Comparison of ENCODE assay signal across 24 cellular contexts in the genomic region with DNA sequence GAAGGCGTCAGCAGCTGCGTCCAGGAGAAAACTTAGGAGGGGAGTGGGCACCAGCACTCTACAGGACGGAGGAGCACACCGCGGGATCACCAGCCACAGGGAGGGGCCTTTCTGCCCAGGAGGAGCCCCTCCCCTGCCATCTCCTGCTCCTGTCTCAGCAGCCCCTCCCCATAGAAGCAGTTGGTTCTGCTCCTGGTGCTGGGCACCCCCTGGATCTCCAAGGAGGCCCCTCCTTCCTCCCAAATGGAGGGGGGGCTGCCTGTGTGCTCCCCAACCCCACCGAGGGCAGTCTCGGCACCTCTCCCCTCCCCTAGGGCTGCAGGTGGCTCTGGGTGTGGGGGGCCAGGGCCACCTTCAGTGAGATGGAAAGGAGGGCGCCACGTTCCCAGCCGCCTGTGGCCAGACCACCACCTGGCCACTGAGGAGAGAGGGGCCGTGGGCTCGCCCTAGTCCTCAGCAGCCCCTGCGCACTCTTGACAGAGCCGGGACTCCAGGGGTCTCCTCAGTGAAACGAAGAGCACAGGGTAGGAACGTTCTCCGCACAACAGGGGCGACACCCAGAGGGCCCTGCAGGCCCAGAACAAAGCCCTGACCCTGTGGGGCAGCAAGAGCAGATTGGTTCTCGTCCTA. TPM values are rescaled to one million over a fixed set of nuclear protein-coding genes. Genes with fewer than 3 reads are reported as not detected.
A peak's percentile ranks its signal among the peaks of the same experiment; 100 is the strongest.
DNase-seq lines count a peak whose midpoint lies in the region; ATAC-seq, FAIRE-seq and TF ChIP-seq lines count a peak whose summit lies in the region.
"Had no signal": no experiment of that assay in that cellular context is flagged by ENCODE, and none has a peak within 500 bp of the region (broad histone marks: within the 10 kb centered on the region; RNA-seq: fewer than 3 reads in every experiment).

No MANE protein-coding gene starts in this region.

- H3K56ac ChIP-seq in H1 (replicated peaks; ENCODE audit: insufficient read length, low read depth, low read length): no peak overlapping the region

- no peak for FAIRE-seq in H1 (lab: Jason Lieb, UNC)
- FAIRE-seq: A549, HTR-8/SVneo had no signal

- no peak for DNase-seq in H1 (ENCODE audit: low read depth in 1 of 2, low spot score in 2 of 2)
- DNase-seq in lower lobe of right lung: peak; percentile 32
- no peak for DNase-seq in spleen
- no peak for DNase-seq in psoas muscle
- DNase-seq in KG1 (lab: John Stamatoyannopoulos, UW): no peak
- DNase-seq in NCI-H2029 treated with DMSO at 0.1 percent for 48 hours (lab: John Stamatoyannopoulos, UW): no peak
- DNase-seq: Calu3; CD8-positive, alpha-beta T cell; GDM1; IMR-90; NCI-H1105 treated with DMSO at 0.1 percent for 48 hours; NCI-H2081; NCI-H2171; NCI-H345; NCI-H524; NCI-H774; NK-92 treated with Interleukin-12 subunit alpha and Interleukin-12 subunit beta, amount 100 ng/mL, for 24 hours; Peyer's patch had no signal

- CTCF ChIA-PET in H1 (lab: Charles Lee; ENCODE audit: partially characterized antibody): interaction anchor here (0.8 to 2.0 kb wide), 2 partner anchors 32 to 48 kb away, joined by 3 to 6 read pairs; no protein-coding TSS in a partner anchor

- H3K27me3 ChIP-seq in BLaER1 treated with 17β-estradiol and CSF1 and Interleukin-3, amounts not matched to agents 10 nM and 100 nM: peaks cover 19 to 40% (median 21%) of the 10 kb centered on the region in 11 experiments
- H3K27me3 ChIP-seq in H1 (replicated peaks in 1 of 4; ENCODE audit: control insufficient read depth in 3 of 4, extremely low read depth in 1 of 4, insufficient read depth in 3 of 4, low read length in 3 of 4) (peaks cover 31 to 78% (median 61%) of the 10 kb centered on the region in 4 experiments), lower lobe of right lung (ENCODE audit: low read depth) (peaks cover 70% of the 10 kb centered on the region), spleen (replicated peaks in 1 of 7) (peaks cover 9 to 91% (median 49%) of the 10 kb centered on the region in 7 donors), psoas muscle (ENCODE audit: insufficient read depth in 3 of 3, low read length in 2 of 3) (peaks cover 0 to 52% (median 19%) of the 10 kb centered on the region in 3 donors)

- H3K23me2 ChIP-seq in H1 (ENCODE audit: low read depth, low read length): peaks cover 2% of the 10 kb centered on the region; the same call in 1 of the 2 replicates

- intact Hi-C loops in lower lobe of right lung (cut with DNase I) (no loop called here), spleen (cut with DNase I; ENCODE audit: low total_unique reads) (no loop called here), psoas muscle (cut with DNase I) (loop anchor here in 1 of 2 donors (10.0 kb wide), 1 partner anchor 137 kb away; no protein-coding TSS in a partner anchor)

- TF ChIP-seq CTCF in H1 (IDR thresholded peaks at IDR 0.05; ENCODE audit: control extremely low read depth in 1 of 3, insufficient read depth in 1 of 3, low read depth in 1 of 3, low read length in 3 of 3) (no peak), lower lobe of right lung (IDR thresholded peaks at IDR 0.05) (no peak), spleen (IDR thresholded peaks at IDR 0.05 in 8 of 11, conservative IDR thresholded peaks at IDR 0.05 in 3 of 11) (no peak), psoas muscle (IDR thresholded peaks at IDR 0.05) (no peak)

- H2BK20ac ChIP-seq in H1 (ENCODE audit: low read length): no peak overlapping the region

- no peaks in the 10 kb centered on the region for H3K36me3 ChIP-seq in BLaER1 treated with 17β-estradiol and CSF1 and Interleukin-3, amounts not matched to agents 10 nM and 100 nM
- no peaks in the 10 kb centered on the region for H3K36me3 ChIP-seq in H1 (ENCODE audit: control insufficient read depth in 2 of 4, insufficient read depth in 4 of 4, low read length in 3 of 4)
- H3K36me3 ChIP-seq in lower lobe of right lung: no peaks in the 10 kb centered on the region
- no peaks in the 10 kb centered on the region for H3K36me3 ChIP-seq in spleen
- no peaks in the 10 kb centered on the region for H3K36me3 ChIP-seq in psoas muscle (ENCODE audit: insufficient read depth in 1 of 2, low read depth in 1 of 2)
- H3K36me3 ChIP-seq: Peyer's patch, SJSA1 had no signal

- no peak overlapping the region for H3K23ac ChIP-seq in H1 (ENCODE audit: insufficient read length)

- H2BK5ac ChIP-seq in H1 (ENCODE audit: low read depth, low read length): no peak overlapping the region

- ATAC-seq in lower lobe of right lung (no peak), psoas muscle (no peak)
- ATAC-seq: A549; CD8-positive, alpha-beta T cell; GM23338; HCT116 had no signal

- TF ChIP-seq POLR2A in H1 (IDR thresholded peaks at IDR 0.05; ENCODE audit: control extremely low read depth in 1 of 2, low read depth in 2 of 2, low read length in 2 of 2) (no peak), spleen (IDR thresholded peaks at IDR 0.05) (no peak)

- H2AFZ ChIP-seq in H1 (ENCODE audit: low read length): no peak overlapping the region
- H2AFZ ChIP-seq: GM23338 had no signal

- H3K79me1 ChIP-seq in H1 (ENCODE audit: low read depth, low read length): no peaks in the 10 kb centered on the region

- peaks cover 0 to 4% (median 0%) of the 10 kb centered on the region in 11 experiments; a peak in 1 of 22 replicates for H4K20me1 ChIP-seq in BLaER1 treated with 17β-estradiol and CSF1 and Interleukin-3, amounts not matched to agents 10 nM and 100 nM
- peaks cover 2 to 5% of the 10 kb centered on the region in 2 experiments for H4K20me1 ChIP-seq in H1 (replicated peaks in 1 of 2; ENCODE audit: control insufficient read depth in 1 of 2, insufficient read depth in 2 of 2, low read length in 2 of 2)

- no peak overlapping the region for H4K5ac ChIP-seq in H1 (ENCODE audit: insufficient read length, low read depth, low read length)

- H3K4me3 ChIP-seq in BLaER1 treated with 17β-estradiol and CSF1 and Interleukin-3, amounts not matched to agents 10 nM and 100 nM: no peak overlapping the region
- no peak overlapping the region for H3K4me3 ChIP-seq in H1 (ENCODE audit: extremely low read depth in 1 of 4, insufficient read depth in 2 of 4, low read depth in 3 of 4, low read length in 4 of 4)
- no peak overlapping the region for H3K4me3 ChIP-seq in lower lobe of right lung
- no peak overlapping the region for H3K4me3 ChIP-seq in spleen
- H3K4me3 ChIP-seq in psoas muscle: no peak overlapping the region
- H3K4me3 ChIP-seq: A549, GM23338, Peyer's patch, SJSA1 had no signal

- H4K8ac ChIP-seq in H1 (ENCODE audit: extremely low read depth, insufficient read depth, low read length): no peak overlapping the region

- TF ChIP-seq EP300 in H1 (IDR thresholded peaks at IDR 0.05; ENCODE audit: borderline replicate concordance in 1 of 2, low read depth in 2 of 2, low read length in 2 of 2): no peak

- no peak overlapping the region for H4K91ac ChIP-seq in H1 (replicated peaks; ENCODE audit: insufficient read length, low read length)

- no peak overlapping the region for H2BK12ac ChIP-seq in H1 (ENCODE audit: low read depth, low read length)

- no peak for TF ChIP-seq RAD21 in H1 (IDR thresholded peaks at IDR 0.05 in 1 of 2, conservative IDR thresholded peaks at IDR 0.05 in 1 of 2; ENCODE audit: low read depth in 2 of 2, low read length in 2 of 2)

- H3K14ac ChIP-seq in H1 (ENCODE audit: insufficient read length): no peak overlapping the region

- no peaks in the 10 kb centered on the region for H3K79me2 ChIP-seq in H1 (ENCODE audit: control insufficient read depth in 1 of 2, insufficient read depth in 2 of 2, low read length in 2 of 2)

- no peak overlapping the region for H3K27ac ChIP-seq in BLaER1 treated with 17β-estradiol and CSF1 and Interleukin-3, amounts not matched to agents 10 nM and 100 nM
- H3K27ac ChIP-seq in H1 (ENCODE audit: low read depth, low read length) (no peak overlapping the region), lower lobe of right lung (no peak overlapping the region), spleen (peak overlapping the region in 7 of 8 donors; percentile 70 to 83 (median 79)), psoas muscle (no peak overlapping the region)
- H3K27ac ChIP-seq: A549, SJSA1 had no signal

- no peak overlapping the region for H3K4ac ChIP-seq in H1 (replicated peaks; ENCODE audit: insufficient read length, low read depth, low read length)

- no peak overlapping the region; a peak in 1 of 22 replicates for H3K9ac ChIP-seq in BLaER1 treated with 17β-estradiol and CSF1 and Interleukin-3, amounts not matched to agents 10 nM and 100 nM
- H3K9ac ChIP-seq in H1 (replicated peaks in 1 of 4; ENCODE audit: extremely low read depth in 1 of 4, low read depth in 3 of 4, low read length in 3 of 4): no peak overlapping the region

- H3K4me1 ChIP-seq in BLaER1 treated with 17β-estradiol and CSF1 and Interleukin-3, amounts not matched to agents 10 nM and 100 nM: peaks cover 27 to 41% (median 32%) of the 10 kb centered on the region in 10 experiments
- peaks cover 5 to 29% (median 19%) of the 10 kb centered on the region in 4 experiments for H3K4me1 ChIP-seq in H1 (replicated peaks in 1 of 4; ENCODE audit: control insufficient read depth in 3 of 4, insufficient read depth in 4 of 4, low read length in 3 of 4)
- peaks cover 35% of the 10 kb centered on the region for H3K4me1 ChIP-seq in lower lobe of right lung
- H3K4me1 ChIP-seq in spleen: peaks cover 5 to 82% (median 59%) of the 10 kb centered on the region in 6 donors
- H3K4me1 ChIP-seq in psoas muscle: peaks cover 3% of the 10 kb centered on the region
- H3K4me1 ChIP-seq: A549, SJSA1 had no signal

- 0 out of 2 replicates have a peak overlapping the region, but pooled peaks have one; percentile 46 for H2BK15ac ChIP-seq in H1 (ENCODE audit: low read length)

- H3K9me3 ChIP-seq in BLaER1 treated with 17β-estradiol and CSF1 and Interleukin-3, amounts not matched to agents 10 nM and 100 nM (replicated peaks in 1 of 11): no peaks in the 10 kb centered on the region
- H3K9me3 ChIP-seq in H1 (ENCODE audit: insufficient read depth in 2 of 2, low read depth in 1 of 2, low read length in 1 of 2): no peaks in the 10 kb centered on the region
- no peaks in the 10 kb centered on the region for H3K9me3 ChIP-seq in lower lobe of right lung
- no peaks in the 10 kb centered on the region for H3K9me3 ChIP-seq in spleen
- H3K9me3 ChIP-seq in psoas muscle: no peaks in the 10 kb centered on the region
- H3K9me3 ChIP-seq: A549, Peyer's patch, SJSA1 had no signal

- H2BK120ac ChIP-seq in H1 (replicated peaks; ENCODE audit: low read depth, low read length): no peak overlapping the region

- H3K4me2 ChIP-seq in BLaER1 treated with 17β-estradiol and CSF1 and Interleukin-3, amounts not matched to agents 10 nM and 100 nM: peak overlapping the region in 10 of 11 experiments; percentile 15 to 62 (median 34); a peak in 16 of 22 replicates
- no peak overlapping the region for H3K4me2 ChIP-seq in H1 (ENCODE audit: insufficient read depth in 1 of 2, low read depth in 2 of 2, low read length in 2 of 2)
- H3K4me2 ChIP-seq: A549, GM23338 had no signal

- H3K18ac ChIP-seq in H1 (ENCODE audit: extremely low read depth, low read length): peak overlapping the region; percentile 19; the same call in 1 of the 2 replicates

- POLR2A ChIA-PET in H1 (lab: Charles Lee; ENCODE audit: partially characterized antibody): interaction anchor here (1.6 kb wide), 1 partner anchor 8 kb away, joined by 5 read pairs; no protein-coding TSS in a partner anchor

- WGBS in H1 (ENCODE audit: extremely low coverage in 1 of 2, insufficient coverage in 1 of 2, insufficient read length in 1 of 2, insufficient replicate concordance in 2 of 2, low coverage in 1 of 2, low lambda C conversion rate in 2 of 2, missing lambda C conversion rate in 1 of 2), 2 experiments: 90% methylated on average over 10 of the region's 19 CpGs; no CpG with 5 or more reads in 1 of the 2 experiments
- WGBS in spleen, 5 donors: 78 to 86% (median 79%) methylated on average over 10 to 19 of the region's 19 CpGs
- 83 to 91% (median 84%) methylated on average over 19 of the region's 19 CpGs for WGBS in psoas muscle, 3 donors

- H2AK5ac ChIP-seq in H1 (ENCODE audit: low read depth, low read length): 0 out of 2 replicates have a peak overlapping the region, but pooled peaks have one; percentile 20

RNA-seq across cellular contexts. Expression of gene CPLX1, which starts 37.8 kb away (rescaled TPM):
- 0.56 and 0.67 TPM in 2 replicates for total RNA-seq in H1 (2021; fragmentation: NEBNext Ultra II Directional; extraction: Animal tissue kit (Norgen Biotek cat#: 25700))
- polyA plus RNA-seq in H1 (2011; rRNA removed): 0.32 and 1.3 TPM in 2 replicates
- polyA plus RNA-seq in H1 (2011; cell fraction: cytosol; rRNA removed): 0.35 TPM
- polyA plus RNA-seq in H1 (2011; cell fraction: nucleus; rRNA removed): 3.7 TPM
- polyA plus RNA-seq in H1 (2012, experiment 1 of 2): 0.76 to 1.5 TPM (median 1.1 TPM) in 4 replicates
- polyA plus RNA-seq in H1 (2012, experiment 2 of 2): 0.46 TPM
- 0.63 TPM for polyA plus RNA-seq in H1 (2013, experiment 1 of 2)
- polyA plus RNA-seq in H1 (2013, experiment 2 of 2): 0.74 TPM
- polyA minus RNA-seq in H1 (2011; rRNA and poly(A)+ RNA removed): 0.07 TPM in 1 of 2 replicates, not detected in the other
- not detected for polyA minus RNA-seq in H1 (2011; cell fraction: cytosol; rRNA and poly(A)+ RNA removed)
- polyA minus RNA-seq in H1 (2011; cell fraction: nucleus; rRNA and poly(A)+ RNA removed): not detected
- total RNA-seq in lower lobe of right lung: 3.9 TPM
- total RNA-seq in spleen: 10 to 100 TPM in 4 of 7 donors, 1 to 10 TPM in 3; 1.3 to 20.7 (median 12.4) TPM
- 10 to 100 TPM in 2 of 3 donors, 1 to 10 TPM in 1; 5.1 to 12.3 (median 10.7) TPM for polyA plus RNA-seq in spleen
- total RNA-seq in psoas muscle: 1 to 10 TPM; 1.3 to 1.6 (median 1.5) TPM
- 1 to 10 TPM in 1 of 3 donors, under 1 TPM in 2; 0.44 to 2.3 (median 0.66) TPM for polyA plus RNA-seq in psoas muscle
- total RNA-seq: IMR-90, SJSA1 had no signal

Comparison
In these comparisons a context has a peak if more than half of its experiments do, and no peak if none do; other contexts are left out.
1. H3K27ac ChIP-seq: peak in spleen (7 of 8); none in BLaER1 treated with 17β-estradiol and CSF1 and Interleukin-3, amounts not matched to agents 10 nM and 100 nM (0 of 11), H1 (single experiment), lower lobe of right lung (single experiment) and psoas muscle (single experiment).
2. H3K4me2 ChIP-seq: peak in BLaER1 treated with 17β-estradiol and CSF1 and Interleukin-3, amounts not matched to agents 10 nM and 100 nM (10 of 11); none in H1 (0 of 2).